ENCODE assay signal across 20 cellular contexts in genomic region chr18:51767293-51767692, GRCh38.
DNase-seq lines count a peak whose midpoint lies in the region; ATAC-seq, FAIRE-seq and TF ChIP-seq lines count a peak whose summit lies in the region.
"Had no signal": no experiment of that assay in that cellular context is flagged by ENCODE, and none has a peak within 500 bp of the region (broad histone marks: within the 10 kb centered on the region; RNA-seq: fewer than 3 reads in every experiment).

No MANE protein-coding gene starts in this region.

- no peaks in the 10 kb centered on the region for H3K36me3 ChIP-seq in GM06990 (ENCODE audit: control insufficient read depth, insufficient read depth, low read length)
- H3K36me3 ChIP-seq: colonic mucosa had no signal

- H3K27me3 ChIP-seq in GM06990 (replicated peaks; ENCODE audit: control insufficient read depth, insufficient read depth, low read length): no peaks in the 10 kb centered on the region
- H3K27me3 ChIP-seq: colonic mucosa had no signal

- ATAC-seq in GM21786 (IDR thresholded peaks at IDR 0.05; ENCODE audit: unreplicated experiment): peak; percentile 83
- ATAC-seq in HG03280 (IDR thresholded peaks at IDR 0.05; ENCODE audit: unreplicated experiment): peak; percentile 84
- ATAC-seq: CD8-positive, alpha-beta T cell; SK-N-SH treated with all-trans-retinoic acid at 6 μM for 48 hours had no signal

- peak; percentile 67 for FAIRE-seq in GM19239 (lab: Jason Lieb, UNC)
- FAIRE-seq: H54, keratinocyte had no signal

- intact Hi-C loops in posterior vena cava (cut with DNase I): no loop called here

- H3K4me3 ChIP-seq in GM06990 (replicated peaks; ENCODE audit: low read depth, low read length): no peak overlapping the region
- H3K4me3 ChIP-seq: colonic mucosa had no signal

- peak; percentile 49 for DNase-seq in GM06990 (ENCODE audit: extremely low read depth, insufficient read length)
- DNase-seq in GM19239 (ENCODE audit: insufficient read length, low spot score): no peak
- no peak for DNase-seq in Ammon's horn (ENCODE audit: low spot score)
- DNase-seq in posterior vena cava (ENCODE audit: low spot score): no peak
- no peak for DNase-seq in T-helper 1 cell
- no peak for DNase-seq in hippocampal formation (lab: John Stamatoyannopoulos, UW)
- DNase-seq: activated CD8-positive, alpha-beta memory T cell treated with anti-CD3 and anti-CD28 coated beads for 24 hours; activated effector memory CD4-positive, alpha-beta T cell treated with anti-CD3 and anti-CD28 coated beads, Interleukin-2, amount 50 U/mL, for 16 hours; aorta; CD8-positive, alpha-beta T cell; colonic mucosa; glutamatergic neuron; NCI-H1105 treated with DMSO at 0.1 percent for 48 hours; NCI-H2227 treated with DMSO at 0.1 percent for 48 hours; stimulated activated naive CD4-positive, alpha-beta T cell treated with Interleukin-2 at 50 U/mL for 16 hours had no signal

- TF ChIP-seq CTCF in GM06990 (IDR thresholded peaks at IDR 0.05; ENCODE audit: insufficient read depth, low read length, poor library complexity, severe bottlenecking): peak; percentile 21
